1 cellular context compared by ENCODE assay signal in genomic region chr10:17617031-17617911, GRCh38.
A peak's percentile ranks its signal among the peaks of the same experiment; 100 is the strongest.
TF ChIP-seq lines count a peak whose summit lies in the region.

Gene HACD1, minus strand, starts transcription at chr10:17617374. Its CDS starts 35 bp downstream, at chr10:17617339.

TF ChIP-seq in HepG2, 621 proteins besides CTCF, POLR2A, EP300 and RAD21 (continued from another document and continues in another):
- TF ChIP-seq KIAA2018 (CRISPR knock-in tag; IDR thresholded peaks at IDR 0.05; ENCODE audit: borderline replicate concordance) (no peak), SOX13 (IDR thresholded peaks at IDR 0.05) (no peak), SOX13 (CRISPR knock-in tag; conservative IDR thresholded peaks at IDR 0.05 in 1 of 2, IDR thresholded peaks at IDR 0.05 in 1 of 2) (peak in 1 of 2 experiments; percentile 28; a peak in 1 of 4 replicates), ZNF33A (CRISPR knock-in tag; IDR thresholded peaks at IDR 0.05; ENCODE audit: borderline replicate concordance) (no peak), RBM39 (IDR thresholded peaks at IDR 0.05; ENCODE audit: low read depth, low read length, poor library complexity, severe bottlenecking) (peak; percentile 64), ZNF878 (CRISPR knock-in tag; IDR thresholded peaks at IDR 0.05) (peak; percentile 44; the same call in 1 of the 2 replicates), ZNF703 (CRISPR knock-in tag; IDR thresholded peaks at IDR 0.05; ENCODE audit: borderline replicate concordance) (no peak), NR2F2 (IDR thresholded peaks at IDR 0.05; ENCODE audit: borderline replicate concordance, low read depth) (no peak), ARID5B (CRISPR knock-in tag; IDR thresholded peaks at IDR 0.05) (no peak; the same call in 1 of the 2 replicates), ZNF891 (CRISPR knock-in tag; IDR thresholded peaks at IDR 0.05) (no peak), PRPF4 (IDR thresholded peaks at IDR 0.05; ENCODE audit: low read depth, low read length, poor library complexity, severe bottlenecking) (no peak), MLXIP (CRISPR knock-in tag; IDR thresholded peaks at IDR 0.05; ENCODE audit: borderline replicate concordance) (no peak), SRF (IDR thresholded peaks at IDR 0.05; ENCODE audit: low read depth, low read length) (no peak), ZBTB34 (CRISPR knock-in tag; IDR thresholded peaks at IDR 0.05) (no peak), CSRNP1 (CRISPR knock-in tag; IDR thresholded peaks at IDR 0.05) (0 out of 2 replicates have a peak, but pooled peaks have one; percentile 62), ZFX (CRISPR knock-in tag; IDR thresholded peaks at IDR 0.05; ENCODE audit: low read depth) (peak; percentile 44; the same call in 1 of the 2 replicates), ZFP91 (CRISPR knock-in tag; IDR thresholded peaks at IDR 0.05; ENCODE audit: borderline replicate concordance) (peak; percentile 33; the same call in 1 of the 2 replicates), MYNN (CRISPR knock-in tag; IDR thresholded peaks at IDR 0.05; ENCODE audit: low read depth) (no peak), DR1 (CRISPR knock-in tag; IDR thresholded peaks at IDR 0.05) (no peak), HNRNPH1 (optimal IDR thresholded peaks at IDR 0.05; ENCODE audit: low read depth, low read length) (no peak), ZNF33B (CRISPR knock-in tag; IDR thresholded peaks at IDR 0.05) (no peak), PCBP1 (IDR thresholded peaks at IDR 0.05; ENCODE audit: borderline replicate concordance, low read depth, low read length) (no peak), ZNF720 (CRISPR knock-in tag; IDR thresholded peaks at IDR 0.05) (no peak), ZBTB3 (CRISPR knock-in tag; IDR thresholded peaks at IDR 0.05; ENCODE audit: borderline replicate concordance, low read depth) (no peak), ZNF547 (CRISPR knock-in tag; IDR thresholded peaks at IDR 0.05) (no peak; the same call in 1 of the 2 replicates), ZNF709 (CRISPR knock-in tag; IDR thresholded peaks at IDR 0.05) (0 out of 2 replicates have a peak, but pooled peaks have one; percentile 18), MAF1 (CRISPR knock-in tag; IDR thresholded peaks at IDR 0.05; ENCODE audit: borderline replicate concordance) (0 out of 2 replicates have a peak, but pooled peaks have one; percentile 4), PHF8 (CRISPR knock-in tag; IDR thresholded peaks at IDR 0.05) (peak; percentile 75), ZNF253 (CRISPR knock-in tag; IDR thresholded peaks at IDR 0.05; ENCODE audit: borderline replicate concordance) (no peak), MAFF (IDR thresholded peaks at IDR 0.05; ENCODE audit: low read depth, low read length) (no peak), ZNF598 (CRISPR knock-in tag; IDR thresholded peaks at IDR 0.05; ENCODE audit: borderline replicate concordance) (no peak), TEAD3 (CRISPR knock-in tag; optimal IDR thresholded peaks at IDR 0.05; ENCODE audit: borderline replicate concordance) (no peak), ZNF510 (CRISPR knock-in tag; IDR thresholded peaks at IDR 0.05; ENCODE audit: low read depth) (no peak), U2AF2 (IDR thresholded peaks at IDR 0.05; ENCODE audit: low read depth, low read length) (no peak), PHF20 (CRISPR knock-in tag; IDR thresholded peaks at IDR 0.05) (0 out of 2 replicates have a peak, but pooled peaks have one; percentile 33), ZNF746 (CRISPR knock-in tag; IDR thresholded peaks at IDR 0.05) (no peak)
